Comparison of ENCODE assay signal across 1 cellular context in the genomic region with DNA sequence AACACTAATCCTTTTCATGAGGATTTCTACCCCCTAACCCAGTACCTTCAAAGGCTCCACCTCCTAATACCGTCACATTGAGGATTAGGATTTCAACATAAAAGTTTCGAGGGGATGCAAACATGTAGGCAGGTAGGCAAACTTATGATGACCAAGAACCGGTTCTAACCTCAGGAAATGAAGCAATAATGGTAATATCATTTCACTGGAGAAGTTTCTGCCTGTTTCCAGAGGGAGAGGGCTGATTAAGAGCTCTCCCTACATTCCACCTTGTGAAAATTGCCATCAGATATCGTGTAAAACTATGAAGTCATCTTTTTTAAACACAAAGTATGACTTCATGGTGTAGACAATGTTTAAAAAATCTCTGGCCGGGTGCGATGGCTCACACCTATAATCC.
A peak's percentile ranks its signal among the peaks of the same experiment; 100 is the strongest.
TF ChIP-seq lines count a peak whose summit lies in the region.

No MANE protein-coding gene starts in this region.

TF ChIP-seq in HEK293, 187 proteins besides CTCF, POLR2A, EP300 and RAD21 (continued from another document):
- TF ChIP-seq, protein P1, sequence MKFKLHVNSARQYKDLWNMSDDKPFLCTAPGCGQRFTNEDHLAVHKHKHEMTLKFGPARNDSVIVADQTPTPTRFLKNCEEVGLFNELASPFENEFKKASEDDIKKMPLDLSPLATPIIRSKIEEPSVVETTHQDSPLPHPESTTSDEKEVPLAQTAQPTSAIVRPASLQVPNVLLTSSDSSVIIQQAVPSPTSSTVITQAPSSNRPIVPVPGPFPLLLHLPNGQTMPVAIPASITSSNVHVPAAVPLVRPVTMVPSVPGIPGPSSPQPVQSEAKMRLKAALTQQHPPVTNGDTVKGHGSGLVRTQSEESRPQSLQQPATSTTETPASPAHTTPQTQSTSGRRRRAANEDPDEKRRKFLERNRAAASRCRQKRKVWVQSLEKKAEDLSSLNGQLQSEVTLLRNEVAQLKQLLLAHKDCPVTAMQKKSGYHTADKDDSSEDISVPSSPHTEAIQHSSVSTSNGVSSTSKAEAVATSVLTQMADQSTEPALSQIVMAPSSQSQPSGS (tag by site-specific recombination; IDR thresholded peaks at IDR 0.05; ENCODE audit: low read depth), result peak; percentile 87
- no peak for TF ChIP-seq ZNF521 (tag by site-specific recombination; IDR thresholded peaks at IDR 0.05)
- 0 out of 2 replicates have a peak, but pooled peaks have one; percentile 23 for TF ChIP-seq IKZF3 (tag by site-specific recombination; IDR thresholded peaks at IDR 0.05)
- no peak for TF ChIP-seq ZNF426 (tag by site-specific recombination; IDR thresholded peaks at IDR 0.05)
- TF ChIP-seq, protein P2, sequence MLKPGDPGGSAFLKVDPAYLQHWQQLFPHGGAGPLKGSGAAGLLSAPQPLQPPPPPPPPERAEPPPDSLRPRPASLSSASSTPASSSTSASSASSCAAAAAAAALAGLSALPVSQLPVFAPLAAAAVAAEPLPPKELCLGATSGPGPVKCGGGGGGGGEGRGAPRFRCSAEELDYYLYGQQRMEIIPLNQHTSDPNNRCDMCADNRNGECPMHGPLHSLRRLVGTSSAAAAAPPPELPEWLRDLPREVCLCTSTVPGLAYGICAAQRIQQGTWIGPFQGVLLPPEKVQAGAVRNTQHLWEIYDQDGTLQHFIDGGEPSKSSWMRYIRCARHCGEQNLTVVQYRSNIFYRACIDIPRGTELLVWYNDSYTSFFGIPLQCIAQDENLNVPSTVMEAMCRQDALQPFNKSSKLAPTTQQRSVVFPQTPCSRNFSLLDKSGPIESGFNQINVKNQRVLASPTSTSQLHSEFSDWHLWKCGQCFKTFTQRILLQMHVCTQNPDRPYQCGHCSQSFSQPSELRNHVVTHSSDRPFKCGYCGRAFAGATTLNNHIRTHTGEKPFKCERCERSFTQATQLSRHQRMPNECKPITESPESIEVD (tag by site-specific recombination; IDR thresholded peaks at IDR 0.05), result peak; percentile 56
- 0 out of 2 replicates have a peak, but pooled peaks have one; percentile 50 for TF ChIP-seq ZNF184 (tag by site-specific recombination; IDR thresholded peaks at IDR 0.05)
- 0 out of 2 replicates have a peak, but pooled peaks have one; percentile 6 for TF ChIP-seq PRDM1 (tag by site-specific recombination; IDR thresholded peaks at IDR 0.05)
